Comparison of ENCODE assay signal across 1 cellular context in genomic region chr15:37122703-37123102, GRCh38.
TF ChIP-seq lines count a peak whose summit lies in the region.

No MANE protein-coding gene starts in this region.

TF ChIP-seq in K562, 482 proteins besides CTCF, POLR2A, EP300 and RAD21:
- TF ChIP-seq THRA (IDR thresholded peaks at IDR 0.05) (no peak), ESRRB (CRISPR knock-in tag; IDR thresholded peaks at IDR 0.05; ENCODE audit: borderline replicate concordance) (no peak), TAL1 (IDR thresholded peaks at IDR 0.05) (peak; percentile 28; the same call in 1 of the 2 replicates), CBFA2T3 (IDR thresholded peaks at IDR 0.05) (peak; percentile 47), ZNF583 (CRISPR knock-in tag; IDR thresholded peaks at IDR 0.05) (no peak)
